24 cellular contexts compared by ENCODE assay signal in the genomic region with DNA sequence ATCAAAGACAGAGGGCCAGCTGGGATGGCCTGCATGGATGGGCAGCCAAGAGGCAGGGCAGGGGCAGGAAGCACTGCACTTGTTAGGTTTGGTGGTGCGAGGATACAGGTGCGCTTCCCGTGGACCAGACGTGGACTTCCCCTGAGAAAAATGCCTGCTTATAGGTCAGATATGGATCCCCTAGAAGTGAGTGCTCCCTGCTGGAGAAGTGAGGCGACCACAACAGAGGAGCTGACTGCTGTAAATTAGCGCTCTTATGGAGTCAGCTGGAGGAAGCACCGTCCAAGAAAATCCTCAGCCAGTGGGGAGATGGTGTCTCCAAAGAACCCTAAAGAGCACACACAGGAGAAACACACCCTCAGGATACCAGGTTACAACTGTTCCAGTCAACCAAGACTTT. TPM values are rescaled to one million over a fixed set of nuclear protein-coding genes. Genes with fewer than 3 reads are reported as not detected.
"Had no signal": no experiment of that assay in that cellular context is flagged by ENCODE, and none has a peak within 500 bp of the region (broad histone marks: within the 10 kb centered on the region; RNA-seq: fewer than 3 reads in every experiment).

No MANE protein-coding gene starts in this region.

- H3K36me3 ChIP-seq: upper lobe of right lung had no signal

- H3K4me1 Mint-ChIP-seq: activated naive CD8-positive, alpha-beta T cell treated with anti-CD3 and anti-CD28 coated beads for 36 hours; stimulated activated naive CD8-positive, alpha-beta T cell treated with anti-CD3 and anti-CD28 coated beads, Interleukin-15, amount 100 ng/mL, for 72 hours had no signal

- H3K4me3 Mint-ChIP-seq: activated CD8-positive, alpha-beta T cell treated with anti-CD3 and anti-CD28 coated beads, Interleukin-2, amount 10 ng/mL, durations not matched to agents 7 days and 5 days; activated naive CD8-positive, alpha-beta T cell treated with anti-CD3 and anti-CD28 coated beads for 36 hours; activated T-cell treated with anti-CD3 and anti-CD28 coated beads, Interleukin-2, amount 50 U/mL, for 72 hours; dendritic cell treated with granulocyte-macrophage colony-stimulating factor and Interleukin-4, amounts not matched to agents 40 ng/mL and 50 ng/mL, for 4 days; natural killer cell treated with Interleukin-12 subunit alpha and Interleukin-12 subunit beta and Interleukin-15 and Interleukin-18, amount 100 ng/mL, for 72 hours; stimulated activated naive CD8-positive, alpha-beta T cell treated with anti-CD3 and anti-CD28 coated beads, Interleukin-15, amount 100 ng/mL, for 72 hours had no signal

- H3K9me3 ChIP-seq: body of pancreas, upper lobe of right lung had no signal

- DNase-seq: activated CD4-positive, alpha-beta T cell treated with anti-CD3 and anti-CD28 coated beads for 48 hours; activated CD8-positive, alpha-beta memory T cell treated with anti-CD3 and anti-CD28 coated beads, Interleukin-2, amount 50 U/mL, for 4 hours; activated CD8-positive, alpha-beta T cell treated with anti-CD3 and anti-CD28 coated beads, Interleukin-2, amount 10 ng/mL, durations not matched to agents 7 days and 5 days; activated gamma-delta T cell treated with Interleukin-2 at 50 U/mL for 16 hours; activated naive CD8-positive, alpha-beta T cell treated with anti-CD3 and anti-CD28 coated beads for 36 hours; activated T-cell treated with anti-CD3 and anti-CD28 coated beads, Interleukin-2, amount 50 U/mL, for 72 hours; body of pancreas; central memory CD4-positive, alpha-beta T cell; effector memory CD4-positive, alpha-beta T cell; foreskin melanocyte; kidney glomerular epithelial cell; left ventricle myocardium superior; mesenchymal stem cell; occipital lobe; right cardiac atrium; stimulated activated naive CD8-positive, alpha-beta T cell treated with anti-CD3 and anti-CD28 coated beads, Interleukin-15, amount 100 ng/mL, for 72 hours; upper lobe of right lung had no signal

- H3K36me3 Mint-ChIP-seq: activated naive CD8-positive, alpha-beta T cell treated with anti-CD3 and anti-CD28 coated beads for 36 hours; natural killer cell treated with Interleukin-12 subunit alpha and Interleukin-12 subunit beta and Interleukin-15 and Interleukin-18, amount 100 ng/mL, for 72 hours had no signal

- H3K4me1 ChIP-seq: body of pancreas had no signal

- H3K27ac ChIP-seq: body of pancreas, epithelial cell of prostate, upper lobe of right lung had no signal

- H3K4me3 ChIP-seq: body of pancreas, smooth muscle cell, upper lobe of right lung had no signal

- H3K27ac Mint-ChIP-seq: activated CD8-positive, alpha-beta T cell treated with anti-CD3 and anti-CD28 coated beads, Interleukin-2, amount 10 ng/mL, durations not matched to agents 7 days and 5 days; activated naive CD8-positive, alpha-beta T cell treated with anti-CD3 and anti-CD28 coated beads for 36 hours; activated T-cell treated with anti-CD3 and anti-CD28 coated beads, Interleukin-2, amount 50 U/mL, for 72 hours; dendritic cell treated with granulocyte-macrophage colony-stimulating factor and Interleukin-4, amounts not matched to agents 40 ng/mL and 50 ng/mL, for 4 days; natural killer cell treated with Interleukin-12 subunit alpha and Interleukin-12 subunit beta and Interleukin-15 and Interleukin-18, amount 100 ng/mL, for 72 hours; progenitor cell of endocrine pancreas; stimulated activated naive CD8-positive, alpha-beta T cell treated with anti-CD3 and anti-CD28 coated beads, Interleukin-15, amount 100 ng/mL, for 72 hours had no signal

- ATAC-seq: activated CD8-positive, alpha-beta T cell treated with anti-CD3 and anti-CD28 coated beads, Interleukin-2, amount 10 ng/mL, durations not matched to agents 7 days and 5 days; activated T-cell treated with anti-CD3 and anti-CD28 coated beads, Interleukin-2, amount 50 U/mL, for 72 hours; body of pancreas; left ventricle myocardium superior; natural killer cell treated with Interleukin-12 subunit alpha and Interleukin-12 subunit beta and Interleukin-15 and Interleukin-18, amount 100 ng/mL, for 72 hours; right cardiac atrium; stimulated activated naive CD8-positive, alpha-beta T cell treated with anti-CD3 and anti-CD28 coated beads, Interleukin-15, amount 100 ng/mL, for 72 hours; upper lobe of right lung had no signal

- H3K9me3 Mint-ChIP-seq: activated naive CD8-positive, alpha-beta T cell treated with anti-CD3 and anti-CD28 coated beads for 36 hours; activated T-cell treated with anti-CD3 and anti-CD28 coated beads, Interleukin-2, amount 50 U/mL, for 72 hours; dendritic cell treated with granulocyte-macrophage colony-stimulating factor and Interleukin-4, amounts not matched to agents 40 ng/mL and 50 ng/mL, for 4 days; natural killer cell treated with Interleukin-12 subunit alpha and Interleukin-12 subunit beta and Interleukin-15 and Interleukin-18, amount 100 ng/mL, for 72 hours; stimulated activated naive CD8-positive, alpha-beta T cell treated with anti-CD3 and anti-CD28 coated beads, Interleukin-15, amount 100 ng/mL, for 72 hours had no signal

- H3K4me2 ChIP-seq: smooth muscle cell had no signal

- H3K27me3 ChIP-seq: body of pancreas, upper lobe of right lung had no signal

RNA-seq across cellular contexts. Expression of gene CCDC182, which starts 27.7 kb away (rescaled TPM):
- total RNA-seq: activated CD8-positive, alpha-beta T cell treated with anti-CD3 and anti-CD28 coated beads, Interleukin-2, amount 10 ng/mL, durations not matched to agents 7 days and 5 days; activated naive CD8-positive, alpha-beta T cell treated with anti-CD3 and anti-CD28 coated beads for 36 hours; activated T-cell treated with anti-CD3 and anti-CD28 coated beads, Interleukin-2, amount 50 U/mL, for 72 hours; body of pancreas; fibroblast of lung; left ventricle myocardium superior; natural killer cell treated with Interleukin-12 subunit alpha and Interleukin-12 subunit beta and Interleukin-15 and Interleukin-18, amount 100 ng/mL, for 72 hours; progenitor cell of endocrine pancreas; right cardiac atrium; smooth muscle cell; temporal lobe; upper lobe of right lung had no signal
- polyA plus RNA-seq: fibroblast of lung, right cardiac atrium, smooth muscle cell had no signal
